Comparison of ENCODE assay signal across 8 cellular contexts in the genomic region with DNA sequence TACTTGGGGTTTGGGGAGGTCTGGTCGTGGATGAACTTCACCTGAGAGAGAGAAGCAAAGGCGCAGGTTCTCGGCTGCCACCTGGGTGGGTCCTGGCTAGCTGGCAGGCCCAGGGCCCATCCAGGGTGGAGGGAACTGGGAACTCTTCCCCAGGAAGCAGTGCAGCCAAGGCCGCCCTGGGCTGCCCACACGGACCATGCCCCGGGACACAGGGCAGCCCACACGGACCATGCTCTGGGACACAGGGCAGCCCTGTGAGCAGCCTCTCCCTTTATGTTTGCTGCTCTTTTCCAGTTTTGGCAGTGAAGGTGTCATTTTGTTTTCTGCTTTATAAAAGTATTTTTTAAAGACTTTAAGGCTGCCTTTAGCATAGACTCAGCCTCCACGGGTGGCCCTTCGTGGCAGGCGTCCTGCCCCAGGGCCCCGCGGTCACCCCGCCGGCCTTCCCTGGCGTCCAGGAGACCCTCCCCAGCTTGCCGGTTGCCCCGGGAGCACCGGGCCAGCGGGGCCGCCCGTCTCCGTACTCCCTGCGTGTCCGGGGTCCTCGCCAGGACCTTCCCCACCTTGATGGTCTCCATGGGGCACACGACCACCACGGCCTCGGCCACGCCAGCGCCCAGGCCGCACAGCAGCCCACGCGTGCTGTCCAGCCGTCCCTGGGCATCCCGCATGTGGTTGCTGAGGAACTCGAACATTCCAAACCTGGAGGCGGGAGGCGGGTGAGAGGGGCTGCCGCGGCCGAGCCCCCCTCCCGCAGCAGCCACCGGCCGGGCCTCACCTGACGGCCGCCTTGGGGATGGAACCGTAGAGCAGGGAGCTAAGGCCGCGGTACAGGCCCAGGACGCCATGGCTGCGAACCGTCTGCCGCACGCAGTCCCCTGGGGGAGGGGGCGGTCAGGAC. TPM values are rescaled to one million over a fixed set of nuclear protein-coding genes. Genes with fewer than 3 reads are reported as not detected.
DNase-seq lines count a peak whose midpoint lies in the region; ATAC-seq and TF ChIP-seq lines count a peak whose summit lies in the region.

No MANE protein-coding gene starts in this region.

- H3K4me2 ChIP-seq in IMR-90 (ENCODE audit: low read depth, low read length): peak overlapping the region; percentile 87

- no peak overlapping the region for H2BK20ac ChIP-seq in IMR-90 (ENCODE audit: low read depth, low read length)

- TF ChIP-seq CTCF in AG10803 (conservative IDR thresholded peaks at IDR 0.05; ENCODE audit: low read length) (no peak), IMR-90 (conservative IDR thresholded peaks at IDR 0.05; ENCODE audit: low read depth, low read length) (no peak), choroid plexus epithelial cell (conservative IDR thresholded peaks at IDR 0.05; ENCODE audit: low read depth, low read length) (no peak)

- POLR2A ChIA-PET in IMR-90 (lab: Charles Lee; ENCODE audit: unreplicated experiment): no interaction called here

- peaks cover 8% of the 10 kb centered on the region for H3K36me3 ChIP-seq in IMR-90 (ENCODE audit: control insufficient read depth, insufficient read depth, low read length)

- peak overlapping the region; percentile 15 to 65; a peak in 3 of 4 replicates for H4K8ac ChIP-seq in IMR-90 (ENCODE audit: low read depth in 2 of 2, low read length in 2 of 2)

- CTCF ChIA-PET in IMR-90 (lab: Yijun Ruan, JAX): no interaction called here

- peak overlapping the region; percentile 45 to 89 (median 76) for H3K4me3 Mint-ChIP-seq in naive B cell

- peaks cover 29% of the 10 kb centered on the region for H3K4me1 ChIP-seq in IMR-90 (ENCODE audit: control insufficient read depth, insufficient read depth, low read length)

- H3K27ac ChIP-seq in IMR-90 (ENCODE audit: insufficient read depth, low read length): peak overlapping the region; percentile 70

- intact Hi-C loops in IMR-90 (cut with micrococcal nuclease): loop anchor here (2.0 kb wide), 2 partner anchors 179 to 301 kb away; a partner anchor contains a TSS

- H3K9me3 ChIP-seq in IMR-90 (ENCODE audit: control insufficient read depth, insufficient read depth, low read length): no peaks in the 10 kb centered on the region

- peak overlapping the region; percentile 67 for H3K4me3 ChIP-seq in AG10803 (ENCODE audit: low read length)
- H3K4me3 ChIP-seq in IMR-90 (ENCODE audit: insufficient read depth, low read depth, low read length): peak overlapping the region; percentile 94
- H3K4me3 ChIP-seq in choroid plexus epithelial cell (ENCODE audit: low read depth, low read length): peak overlapping the region; percentile 80

- no peak overlapping the region for H3K56ac ChIP-seq in IMR-90 (ENCODE audit: extremely low read depth, insufficient read depth, low read length)

- peak overlapping the region; percentile 77; the same call in 1 of the 2 replicates for H2AK5ac ChIP-seq in IMR-90 (ENCODE audit: low read depth, low read length)

- peak overlapping the region; percentile 86 for H2AK9ac ChIP-seq in IMR-90 (replicated peaks; ENCODE audit: low read depth, low read length, poor library complexity)

- H3K27me3 ChIP-seq in IMR-90 (ENCODE audit: control insufficient read depth, insufficient read depth, low read length): no peaks in the 10 kb centered on the region

- H4K91ac ChIP-seq in IMR-90 (ENCODE audit: insufficient read depth, low read depth, low read length): peak overlapping the region; percentile 77; the same call in 1 of the 2 replicates

- BruUV-seq in IMR-90 (replicated peaks; lab: Mats Ljungman, UMichigan): no TSS peak

- H2BK15ac ChIP-seq in IMR-90 (ENCODE audit: low read depth, low read length): no peak overlapping the region

- H3K18ac ChIP-seq in IMR-90 (ENCODE audit: low read depth, low read length): no peak overlapping the region

- no peaks in the 10 kb centered on the region for H3K27me3 Mint-ChIP-seq in naive B cell

- WGBS in IMR-90 (ENCODE audit: extremely low coverage in 2 of 2, insufficient read length in 1 of 2), 2 experiments: 12% methylated on average over 31 of the region's 55 CpGs; no CpG with 5 or more reads in 1 of the 2 experiments

- ATAC-seq in IMR-90 (ENCODE audit: low read depth): no peak
- no peak for ATAC-seq in naive B cell (ENCODE audit: low read depth in 2 of 2)
- ATAC-seq in HG03521 (IDR thresholded peaks at IDR 0.05; ENCODE audit: unreplicated experiment): no peak
- no peak for ATAC-seq in GM18502 (IDR thresholded peaks at IDR 0.05; ENCODE audit: poor library complexity, unreplicated experiment)

- peak overlapping the region in 3 of 6 donors; percentile 57 to 87 (median 60) for H3K27ac Mint-ChIP-seq in naive B cell

- H3K4me1 Mint-ChIP-seq in naive B cell: peaks cover 33 to 70% (median 43%) of the 10 kb centered on the region in 3 donors

- peak overlapping the region; percentile 52 for H3K4ac ChIP-seq in IMR-90 (ENCODE audit: low read depth, low read length)

- H3K79me1 ChIP-seq in IMR-90 (ENCODE audit: low read depth in 1 of 2, low read length in 2 of 2): peaks cover 8 to 57% of the 10 kb centered on the region in 2 experiments

- no peak for TF ChIP-seq POLR2A in IMR-90 (IDR thresholded peaks at IDR 0.05; ENCODE audit: low read depth, low read length)

- DNase-seq in AG10803 (ENCODE audit: low read depth) (no peak), IMR-90 (no peak), choroid plexus epithelial cell (ENCODE audit: low read depth) (no peak), naive B cell (no peak), SIG-M5 treated with dmso at 0.1 percent for 504 hours (lab: John Stamatoyannopoulos, UW; ENCODE audit: unreplicated experiment) (no peak), cerebellar cortex (ENCODE audit: low spot score) (no peak)

- peak overlapping the region; percentile 87 for H3K9ac ChIP-seq in IMR-90 (ENCODE audit: low read depth, low read length)

- H2AFZ ChIP-seq in IMR-90 (replicated peaks; ENCODE audit: low read length, poor library complexity): peak overlapping the region; percentile 96

- H2BK120ac ChIP-seq in IMR-90 (ENCODE audit: low read depth, low read length): no peak overlapping the region

- no peaks in the 10 kb centered on the region for H3K36me3 Mint-ChIP-seq in naive B cell

- H3K9me3 Mint-ChIP-seq in naive B cell: no peaks in the 10 kb centered on the region

- H3K9me1 ChIP-seq in IMR-90 (ENCODE audit: insufficient read depth, low read length): peaks cover 11% of the 10 kb centered on the region

- in situ Hi-C loops in IMR-90 (cut with MboI; ENCODE audit: low sequenced_read_pairs): no loop called here

- peak overlapping the region; percentile 50 for H2BK5ac ChIP-seq in IMR-90 (ENCODE audit: low read depth, low read length, poor library complexity, severe bottlenecking)

- H3K23ac ChIP-seq in IMR-90 (ENCODE audit: low read depth, low read length): peak overlapping the region; percentile 65; the same call in 1 of the 2 replicates

- no peak for TF ChIP-seq RAD21 in IMR-90 (IDR thresholded peaks at IDR 0.05; ENCODE audit: low read length)

- dilution Hi-C loops in IMR-90 (cut with HindIII; ENCODE audit: low sequenced_read_pairs, unreplicated experiment): no loop called here

- peaks cover 20% of the 10 kb centered on the region for H4K20me1 ChIP-seq in IMR-90 (ENCODE audit: insufficient read depth, low read length)

- no peak overlapping the region for H4K5ac ChIP-seq in IMR-90 (ENCODE audit: low read depth, low read length)

- peak overlapping the region; percentile 66 for H3K14ac ChIP-seq in IMR-90 (replicated peaks; ENCODE audit: low read depth, low read length)

TF ChIP-seq in IMR-90, 13 proteins besides CTCF, POLR2A, EP300 and RAD21 (continues in another document):
- TF ChIP-seq SMC3 (IDR thresholded peaks at IDR 0.05; ENCODE audit: low read depth, low read length) (no peak), FOS (IDR thresholded peaks at IDR 0.05; ENCODE audit: low read depth, low read length) (no peak), MXI1 (IDR thresholded peaks at IDR 0.05; ENCODE audit: borderline replicate concordance, low read depth, low read length) (no peak), NFE2L2 (IDR thresholded peaks at IDR 0.05; ENCODE audit: low read depth, low read length) (no peak), CHD1 (IDR thresholded peaks at IDR 0.05; ENCODE audit: low read depth, low read length) (no peak), RFX5 (IDR thresholded peaks at IDR 0.05; ENCODE audit: low read depth, low read length) (no peak), MAZ (IDR thresholded peaks at IDR 0.05; ENCODE audit: borderline replicate concordance, low read depth, low read length) (no peak)

RNA-seq across cellular contexts. Expression of a gene that starts 1.1 kb away (rescaled TPM):
- total RNA-seq in IMR-90 (2012; rRNA removed): 41.0 and 46.1 TPM in 2 replicates
- polyA plus RNA-seq in IMR-90 (2012; rRNA removed): 56.5 and 58.5 TPM in 2 replicates
- 55.4 and 87.6 TPM in 2 replicates for polyA plus RNA-seq in IMR-90 (2012; cell fraction: cytosol; rRNA removed)
- polyA plus RNA-seq in IMR-90 (2012; cell fraction: nucleus; rRNA removed; ENCODE audit: low replicate concordance): 39.2 and 103 TPM in 2 replicates
- 10 to 100 TPM; 63.5 to 88.8 (median 72.4) TPM for polyA plus RNA-seq in naive B cell (ENCODE audit: low read depth in 6 of 6)

RNA-seq across cellular contexts. Expression of a gene that starts 27.3 kb away (rescaled TPM):
- not detected in 2 replicates for total RNA-seq in IMR-90 (2012; rRNA removed)
- polyA plus RNA-seq in IMR-90 (2012; rRNA removed) (not detected in 2 replicates), naive B cell (ENCODE audit: low read depth in 6 of 6) (not detected)
- polyA plus RNA-seq in IMR-90 (2012; cell fraction: cytosol; rRNA removed): not detected in 2 replicates
- polyA plus RNA-seq in IMR-90 (2012; cell fraction: nucleus; rRNA removed; ENCODE audit: low replicate concordance): not detected in 2 replicates

RNA-seq across cellular contexts. Expression of a gene that starts 33.0 kb away (rescaled TPM):
- 13.4 and 16.7 TPM in 2 replicates for total RNA-seq in IMR-90 (2012; rRNA removed)
- polyA plus RNA-seq in IMR-90 (2012; rRNA removed) (17.3 and 18.3 TPM in 2 replicates), naive B cell (ENCODE audit: low read depth in 6 of 6) (10 to 100 TPM in 1 of 6 donors, 1 to 10 TPM in 5; 5.2 to 10.2 (median 8.3) TPM)
- 19.4 and 22.2 TPM in 2 replicates for polyA plus RNA-seq in IMR-90 (2012; cell fraction: cytosol; rRNA removed)
- polyA plus RNA-seq in IMR-90 (2012; cell fraction: nucleus; rRNA removed; ENCODE audit: low replicate concordance): 22.1 and 33.4 TPM in 2 replicates

RNA-seq across cellular contexts. Expression of a gene that starts 46.3 kb away (rescaled TPM):
- not detected in 2 replicates for total RNA-seq in IMR-90 (2012; rRNA removed)
- polyA plus RNA-seq in IMR-90 (2012; rRNA removed) (not detected in 2 replicates), naive B cell (ENCODE audit: low read depth in 6 of 6) (not detected)
- not detected in 2 replicates for polyA plus RNA-seq in IMR-90 (2012; cell fraction: cytosol; rRNA removed)
- not detected in 2 replicates for polyA plus RNA-seq in IMR-90 (2012; cell fraction: nucleus; rRNA removed; ENCODE audit: low replicate concordance)

RNA-seq across cellular contexts. Expression of a gene that starts 55.2 kb away (rescaled TPM):
- 17.2 and 18.6 TPM in 2 replicates for total RNA-seq in IMR-90 (2012; rRNA removed)
- polyA plus RNA-seq in IMR-90 (2012; rRNA removed) (33.5 and 35.4 TPM in 2 replicates), naive B cell (ENCODE audit: low read depth in 6 of 6) (10 to 100 TPM; 27.4 to 50.6 (median 32.8) TPM)
- polyA plus RNA-seq in IMR-90 (2012; cell fraction: cytosol; rRNA removed): 29.9 and 40.0 TPM in 2 replicates
- 21.0 and 41.5 TPM in 2 replicates for polyA plus RNA-seq in IMR-90 (2012; cell fraction: nucleus; rRNA removed; ENCODE audit: low replicate concordance)
